In genomic region chr3:36480916-36481648, GRCh38 we compare ENCODE assay signal across 27 cellular contexts.
DNase-seq lines count a peak whose midpoint lies in the region; ATAC-seq and TF ChIP-seq lines count a peak whose summit lies in the region.
"Had no signal": no experiment of that assay in that cellular context is flagged by ENCODE, and none has a peak within 500 bp of the region (broad histone marks: within the 10 kb centered on the region; RNA-seq: fewer than 3 reads in every experiment).

No MANE protein-coding gene starts in this region.

- no peak overlapping the region for H3K4me3 Mint-ChIP-seq in CD14-positive monocyte
- H3K4me3 Mint-ChIP-seq: activated CD4-positive, alpha-beta T cell treated with anti-CD3 and anti-CD28 coated beads, Interleukin-2, amount 10 ng/mL, durations not matched to agents 24 days and 14 days; activated CD8-positive, alpha-beta memory T cell treated with anti-CD3 and anti-CD28 coated beads, Interleukin-2, amount 10 ng/mL, durations not matched to agents 7 days and 5 days; activated T-cell treated with anti-CD3 and anti-CD28 coated beads, Interleukin-2, amount 50 U/mL, for 72 hours; T-helper 1 cell treated with Interleukin-12 subunit alpha and Interleukin-12 subunit beta and Interleukin-4 antibody, amounts not matched to agents 30 μg/mL and 1 μg/mL, for 36 hours had no signal

- TF ChIP-seq CTCF in gastroesophageal sphincter (IDR thresholded peaks at IDR 0.05), result no peak
- no peak for TF ChIP-seq CTCF in CD14-positive monocyte (IDR thresholded peaks at IDR 0.05)

- intact Hi-C loops in aorta (cut with DNase I), result no loop called here
- intact Hi-C loops in CD14-positive monocyte (cut with micrococcal nuclease), result no loop called here

- no peak for TF ChIP-seq POLR2A in gastroesophageal sphincter (IDR thresholded peaks at IDR 0.05)

- no peaks in the 10 kb centered on the region for H3K27me3 ChIP-seq in gastroesophageal sphincter
- no peaks in the 10 kb centered on the region for H3K27me3 ChIP-seq in aorta (ENCODE audit: control insufficient read depth in 1 of 2, insufficient read depth in 2 of 2, low read length in 1 of 2)
- H3K27me3 ChIP-seq: BLaER1, neutrophil had no signal

- H3K4me3 ChIP-seq in gastroesophageal sphincter (no peak overlapping the region), aorta (ENCODE audit: low read length in 2 of 2) (no peak overlapping the region)
- H3K4me3 ChIP-seq: BLaER1, prostate gland had no signal

- DNase-seq in GM04503 (ENCODE audit: low read depth) (peak; percentile 91), astrocyte of the hippocampus (ENCODE audit: low read depth, low spot score) (peak; percentile 80), aorta (no peak), RPMI8226 (no peak), CD14-positive monocyte (ENCODE audit: low spot score) (no peak)
- DNase-seq: activated CD4-positive, alpha-beta T cell treated with anti-CD3 and anti-CD28 coated beads, Interleukin-2, amount 10 ng/mL, durations not matched to agents 24 days and 14 days; activated CD8-positive, alpha-beta memory T cell treated with anti-CD3 and anti-CD28 coated beads, Interleukin-2, amount 10 ng/mL, durations not matched to agents 7 days and 5 days; activated naive CD4-positive, alpha-beta T cell treated with Interleukin-2 at 50 U/mL for 16 hours; activated T-cell treated with anti-CD3 and anti-CD28 coated beads, Interleukin-2, amount 50 U/mL, for 72 hours; Caco-2; central memory CD4-positive, alpha-beta T cell; DMS79 treated with DMSO at 0.1 percent for 48 hours; effector CD8-positive, alpha-beta T cell; HCEC 1CT; kidney; mammary epithelial cell; NCI-H146; NCI-H2171 treated with DMSO at 0.1 percent for 48 hours; NCI-H69; stimulated activated CD8-positive, alpha-beta memory T cell treated with anti-CD3 and anti-CD28 coated beads, Interleukin-4, amount 100 ng/mL, for 48 hours; trophoblast cell had no signal

- H3K9me3 ChIP-seq in gastroesophageal sphincter (no peaks in the 10 kb centered on the region), aorta (ENCODE audit: control insufficient read depth, low read length) (no peaks in the 10 kb centered on the region)
- H3K9me3 ChIP-seq: Caco-2, neutrophil, prostate gland had no signal

- ATAC-seq in gastroesophageal sphincter, result peak; percentile 60
- peak; percentile 28 for ATAC-seq in aorta (ENCODE audit: low FRiP score)
- ATAC-seq in GM21515 (IDR thresholded peaks at IDR 0.05; ENCODE audit: unreplicated experiment), result no peak
- ATAC-seq: activated CD8-positive, alpha-beta memory T cell treated with anti-CD3 and anti-CD28 coated beads, Interleukin-2, amount 10 ng/mL, durations not matched to agents 7 days and 5 days; activated T-cell treated with anti-CD3 and anti-CD28 coated beads, Interleukin-2, amount 50 U/mL, for 72 hours had no signal

- H3K27ac Mint-ChIP-seq in CD14-positive monocyte, result peak overlapping the region in 1 of 7 donors; percentile 57
- H3K27ac Mint-ChIP-seq: activated CD4-positive, alpha-beta T cell treated with anti-CD3 and anti-CD28 coated beads, Interleukin-2, amount 10 ng/mL, durations not matched to agents 24 days and 14 days; activated CD8-positive, alpha-beta memory T cell treated with anti-CD3 and anti-CD28 coated beads, Interleukin-2, amount 10 ng/mL, durations not matched to agents 7 days and 5 days; activated T-cell treated with anti-CD3 and anti-CD28 coated beads, Interleukin-2, amount 50 U/mL, for 72 hours; T-helper 1 cell treated with Interleukin-12 subunit alpha and Interleukin-12 subunit beta and Interleukin-4 antibody, amounts not matched to agents 30 μg/mL and 1 μg/mL, for 36 hours had no signal

- no peaks in the 10 kb centered on the region for H3K4me1 ChIP-seq in gastroesophageal sphincter
- H3K4me1 ChIP-seq in aorta (ENCODE audit: control insufficient read depth in 1 of 2, insufficient read depth in 2 of 2, low read length in 2 of 2), result no peaks in the 10 kb centered on the region
- H3K4me1 ChIP-seq: BLaER1, Caco-2, prostate gland had no signal

- peaks cover 0 to 2% of the 10 kb centered on the region in 2 donors for H3K36me3 Mint-ChIP-seq in CD14-positive monocyte
- H3K36me3 Mint-ChIP-seq: activated CD8-positive, alpha-beta memory T cell treated with anti-CD3 and anti-CD28 coated beads, Interleukin-2, amount 10 ng/mL, durations not matched to agents 7 days and 5 days had no signal

- TF ChIP-seq EP300 in gastroesophageal sphincter (IDR thresholded peaks at IDR 0.05), result no peak

- 43 to 44% methylated on average over 2 of the region's 2 CpGs for WGBS in gastroesophageal sphincter (ENCODE audit: low coverage in 1 of 2), 2 donors
- WGBS in aorta, 2 donors, result 46 to 48% methylated on average over 2 of the region's 2 CpGs

- peaks cover 11% of the 10 kb centered on the region for H3K4me1 Mint-ChIP-seq in CD14-positive monocyte
- H3K4me1 Mint-ChIP-seq: activated CD4-positive, alpha-beta T cell treated with anti-CD3 and anti-CD28 coated beads, Interleukin-2, amount 10 ng/mL, durations not matched to agents 24 days and 14 days; activated CD8-positive, alpha-beta memory T cell treated with anti-CD3 and anti-CD28 coated beads, Interleukin-2, amount 10 ng/mL, durations not matched to agents 7 days and 5 days had no signal

- H3K27me3 Mint-ChIP-seq in CD14-positive monocyte (ENCODE audit: low read depth in 3 of 3), result no peaks in the 10 kb centered on the region
- H3K27me3 Mint-ChIP-seq: activated CD4-positive, alpha-beta T cell treated with anti-CD3 and anti-CD28 coated beads, Interleukin-2, amount 10 ng/mL, durations not matched to agents 24 days and 14 days; activated CD8-positive, alpha-beta memory T cell treated with anti-CD3 and anti-CD28 coated beads, Interleukin-2, amount 10 ng/mL, durations not matched to agents 7 days and 5 days had no signal

- H3K27ac ChIP-seq in gastroesophageal sphincter (peak overlapping the region in 1 of 4 donors; percentile 8), aorta (ENCODE audit: low read depth in 1 of 2, low read length in 2 of 2) (no peak overlapping the region)
- H3K27ac ChIP-seq: BLaER1, neutrophil, prostate gland had no signal

- no peaks in the 10 kb centered on the region for H3K36me3 ChIP-seq in gastroesophageal sphincter
- H3K36me3 ChIP-seq in aorta (ENCODE audit: control insufficient read depth in 1 of 2, insufficient read depth in 2 of 2, low read length in 1 of 2), result no peaks in the 10 kb centered on the region
- H3K36me3 ChIP-seq: BLaER1, neutrophil, prostate gland had no signal

- H3K9me3 Mint-ChIP-seq in CD14-positive monocyte, result peaks cover 2 to 12% (median 3%) of the 10 kb centered on the region in 7 donors
- H3K9me3 Mint-ChIP-seq: activated CD4-positive, alpha-beta T cell treated with anti-CD3 and anti-CD28 coated beads, Interleukin-2, amount 10 ng/mL, durations not matched to agents 24 days and 14 days had no signal

Comparison
In these comparisons a context has a peak if more than half of its experiments do, and no peak if none do; other contexts are left out.
1. DNase-seq: peak in GM04503 (single experiment) and astrocyte of the hippocampus (single experiment); none in aorta (0 of 2), RPMI8226 (single experiment) and CD14-positive monocyte (single experiment).